Comparison of ENCODE assay signal across 21 cellular contexts in the genomic region with DNA sequence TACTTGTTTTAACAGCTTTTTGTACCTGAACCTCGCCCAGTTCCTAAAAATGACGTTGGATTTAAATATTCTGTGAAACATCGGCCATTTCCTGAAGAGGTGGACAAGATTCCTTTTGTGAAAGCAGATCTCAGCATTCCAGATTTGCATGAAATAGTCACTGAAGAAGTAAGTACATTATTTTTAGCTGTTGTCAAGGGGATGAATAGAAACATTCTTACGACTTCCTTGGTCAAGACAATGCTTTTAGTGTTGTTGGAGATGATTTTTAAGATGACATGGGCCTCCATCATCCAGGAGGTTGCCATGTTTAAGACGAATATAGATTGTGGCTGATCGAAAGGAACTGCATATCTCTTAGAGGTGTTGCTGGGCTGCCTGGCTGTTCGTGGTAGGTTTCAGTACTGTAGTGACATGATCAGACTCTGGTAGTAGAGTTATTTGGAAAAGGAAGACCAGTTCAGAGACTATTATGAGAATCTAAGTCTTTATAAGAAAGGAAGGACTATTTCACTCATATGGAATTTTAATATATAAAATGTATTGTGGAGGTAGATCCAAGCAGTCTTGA. TPM values are rescaled to one million over a fixed set of nuclear protein-coding genes. Genes with fewer than 3 reads are reported as not detected.
DNase-seq lines count a peak whose midpoint lies in the region; ATAC-seq and FAIRE-seq lines count a peak whose summit lies in the region.
"Had no signal": no experiment of that assay in that cellular context is flagged by ENCODE, and none has a peak within 500 bp of the region (broad histone marks: within the 10 kb centered on the region; RNA-seq: fewer than 3 reads in every experiment).

No MANE protein-coding gene starts in this region.

- H3K36me3 Mint-ChIP-seq in activated CD4-positive, alpha-beta T cell treated with anti-CD3 and anti-CD28 coated beads, Interleukin-2, amount 10 ng/mL, durations not matched to agents 24 days and 14 days (ENCODE audit: low read depth): peaks cover 32% of the 10 kb centered on the region

- peaks cover 2% of the 10 kb centered on the region for H3K4me1 Mint-ChIP-seq in activated CD4-positive, alpha-beta T cell treated with anti-CD3 and anti-CD28 coated beads, Interleukin-2, amount 10 ng/mL, durations not matched to agents 24 days and 14 days
- H3K4me1 Mint-ChIP-seq: B cell had no signal

- H3K9me3 Mint-ChIP-seq in activated CD4-positive, alpha-beta T cell treated with anti-CD3 and anti-CD28 coated beads, Interleukin-2, amount 10 ng/mL, durations not matched to agents 24 days and 14 days: no peaks in the 10 kb centered on the region
- H3K9me3 Mint-ChIP-seq: CD4-positive, CD25-positive, alpha-beta regulatory T cell; CD8-positive, alpha-beta T cell; HFFc6 had no signal

- intact Hi-C loops in activated CD4-positive, alpha-beta T cell treated with anti-CD3 and anti-CD28 coated beads, Interleukin-2, amount 10 ng/mL, durations not matched to agents 24 days and 14 days (cut with micrococcal nuclease): no loop called here

- no peak overlapping the region for H3K4me3 Mint-ChIP-seq in activated CD4-positive, alpha-beta T cell treated with anti-CD3 and anti-CD28 coated beads, Interleukin-2, amount 10 ng/mL, durations not matched to agents 24 days and 14 days
- H3K4me3 Mint-ChIP-seq: B cell; CD4-positive, CD25-positive, alpha-beta regulatory T cell; CD8-positive, alpha-beta T cell; HFFc6 had no signal

- peak; percentile 5 for DNase-seq in activated CD4-positive, alpha-beta T cell treated with anti-CD3 and anti-CD28 coated beads for 48 hours
- no peak for DNase-seq in activated CD4-positive, alpha-beta T cell treated with anti-CD3 and anti-CD28 coated beads, Interleukin-2, amount 10 ng/mL, durations not matched to agents 24 days and 14 days
- peak; percentile 92 for DNase-seq in COLO829 (ENCODE audit: low spot score)
- DNase-seq in NCI-H1048 (lab: John Stamatoyannopoulos, UW): peak; percentile 0
- peak; percentile 6 for DNase-seq in dermis blood vessel endothelial cell
- DNase-seq in urothelium cell line (ENCODE audit: low spot score): no peak
- DNase-seq in HuH-7.5 (ENCODE audit: low spot score): no peak
- DNase-seq: CD4-positive, CD25-positive, alpha-beta regulatory T cell; CD8-positive, alpha-beta T cell; DMS 273 treated with DMSO at 0.1 percent for 48 hours; DMS79; EL; GDM1; GOT3; HFFc6 had no signal

- FAIRE-seq in urothelium cell line (lab: Jason Lieb, UNC): no peak
- FAIRE-seq: A204.1, D721Med, GM12878, H54 had no signal

- ATAC-seq in GM21528 (IDR thresholded peaks at IDR 0.05; ENCODE audit: low FRiP score, unreplicated experiment): no peak
- ATAC-seq: CD8-positive, alpha-beta T cell had no signal

- no peaks in the 10 kb centered on the region for H3K27me3 Mint-ChIP-seq in activated CD4-positive, alpha-beta T cell treated with anti-CD3 and anti-CD28 coated beads, Interleukin-2, amount 10 ng/mL, durations not matched to agents 24 days and 14 days
- H3K27me3 Mint-ChIP-seq: B cell; CD4-positive, CD25-positive, alpha-beta regulatory T cell had no signal

- H3K27ac Mint-ChIP-seq in activated CD4-positive, alpha-beta T cell treated with anti-CD3 and anti-CD28 coated beads, Interleukin-2, amount 10 ng/mL, durations not matched to agents 24 days and 14 days: no peak overlapping the region
- H3K27ac Mint-ChIP-seq: B cell; CD4-positive, CD25-positive, alpha-beta regulatory T cell; CD8-positive, alpha-beta T cell; HFFc6 had no signal

RNA-seq across cellular contexts. Expression of gene ADIG, which starts 29.9 kb away (rescaled TPM):
- not detected in 2 replicates for total RNA-seq in activated CD4-positive, alpha-beta T cell treated with anti-CD3 and anti-CD28 coated beads, Interleukin-2, amount 10 ng/mL, durations not matched to agents 24 days and 14 days
- total RNA-seq in dermis blood vessel endothelial cell: not detected in 2 replicates
- total RNA-seq: B cell; CD4-positive, CD25-positive, alpha-beta regulatory T cell; CD8-positive, alpha-beta T cell; GM12878; HFFc6 had no signal

RNA-seq across cellular contexts. Expression of gene ARHGAP40, which starts 50.5 kb away (rescaled TPM):
- total RNA-seq in activated CD4-positive, alpha-beta T cell treated with anti-CD3 and anti-CD28 coated beads, Interleukin-2, amount 10 ng/mL, durations not matched to agents 24 days and 14 days: not detected in 2 replicates
- 0.09 TPM in 1 of 2 replicates, not detected in the other for total RNA-seq in dermis blood vessel endothelial cell
- total RNA-seq: B cell; CD4-positive, CD25-positive, alpha-beta regulatory T cell; CD8-positive, alpha-beta T cell had no signal

Comparison
In these comparisons a context has a peak if more than half of its experiments do, and no peak if none do; other contexts are left out.
1. DNase-seq: peak in activated CD4-positive, alpha-beta T cell treated with anti-CD3 and anti-CD28 coated beads for 48 hours (single experiment), COLO829 (single experiment), NCI-H1048 (single experiment) and dermis blood vessel endothelial cell (single experiment); none in activated CD4-positive, alpha-beta T cell treated with anti-CD3 and anti-CD28 coated beads, Interleukin-2, amount 10 ng/mL, durations not matched to agents 24 days and 14 days (single experiment), urothelium cell line (single experiment) and HuH-7.5 (single experiment).